In the genomic region with DNA sequence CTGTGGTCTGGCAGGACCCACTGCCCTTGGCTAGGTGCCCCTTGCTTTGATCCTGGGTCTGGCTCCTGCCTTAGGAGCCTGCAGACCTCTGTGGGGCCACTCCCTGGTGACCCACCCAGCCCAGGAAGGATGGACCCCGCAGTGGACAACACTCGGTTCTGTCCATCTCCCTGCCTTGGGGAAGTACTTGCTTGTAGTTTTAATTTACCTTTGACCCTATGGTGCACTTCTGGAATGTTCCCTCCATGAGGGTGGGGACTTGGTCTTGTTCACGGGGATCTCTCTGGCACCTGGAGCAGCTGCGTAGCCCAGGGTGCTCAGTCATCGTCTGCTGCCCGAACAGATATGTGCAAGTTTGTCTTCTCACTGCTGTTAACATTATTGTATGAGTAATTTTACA, we compare ENCODE assay signal across 5 cellular contexts.
DNase-seq lines count a peak whose midpoint lies in the region; ATAC-seq, FAIRE-seq and TF ChIP-seq lines count a peak whose summit lies in the region.
"Not testable (repeated sequence)": the region's sequence is repeated elsewhere in the genome, so short reads cannot be mapped to it uniquely, and the experiment has no call there.

No MANE protein-coding gene starts in this region.

- not testable (repeated sequence) for TF ChIP-seq EP300 in esophagus muscularis mucosa (IDR thresholded peaks at IDR 0.05)

- not testable (repeated sequence) for DNase-seq in PC-3
- peak; percentile 72 for DNase-seq in esophagus muscularis mucosa (ENCODE audit: extremely low spot score)
- DNase-seq in kidney: peak; percentile 33
- DNase-seq in osteoblast (ENCODE audit: insufficient read length, low spot score, missing footprints): peak; percentile 9
- DNase-seq in small intestine: peak; percentile 5

- not testable (repeated sequence) for H3K9me3 ChIP-seq in PC-3 (ENCODE audit: low read length); esophagus muscularis mucosa; kidney (ENCODE audit: control insufficient read depth in 1 of 2, low read length in 2 of 2); osteoblast (ENCODE audit: low read depth, low read length); small intestine (ENCODE audit: control insufficient read depth, low read depth)

- WGBS in esophagus muscularis mucosa: 77% methylated on average over 4 of the region's 6 CpGs
- WGBS in small intestine, 3 donors: 37 to 57% (median 49%) methylated on average over 6 of the region's 6 CpGs

- H3K36me3 ChIP-seq in PC-3 (ENCODE audit: low read depth, low read length); esophagus muscularis mucosa; kidney (ENCODE audit: control insufficient read depth in 1 of 2, insufficient read depth in 2 of 2, low read length in 2 of 2); osteoblast (ENCODE audit: insufficient read depth, low read length); small intestine (ENCODE audit: control insufficient read depth in 2 of 2, insufficient read depth in 2 of 2, low read length in 2 of 2): not testable (repeated sequence)

- peak; percentile 49; the same call in 1 of the 2 replicates for ATAC-seq in PC-3

- POLR2A ChIA-PET in PC-3 (lab: Charles Lee; ENCODE audit: unreplicated experiment): not testable (repeated sequence)

- not testable (repeated sequence) for H3F3A ChIP-seq in PC-3 (ENCODE audit: low read length, unreplicated experiment)

- H3K9ac ChIP-seq in PC-3 (ENCODE audit: low read length); kidney (ENCODE audit: low read length in 2 of 2): not testable (repeated sequence)

- not testable (repeated sequence) for H3K27ac ChIP-seq in PC-3 (ENCODE audit: low read length); esophagus muscularis mucosa (replicated peaks in 1 of 4); kidney (ENCODE audit: low read depth in 2 of 2, low read length in 2 of 2); osteoblast (ENCODE audit: low read depth, low read length); small intestine (ENCODE audit: low read depth in 1 of 2, low read length in 1 of 2)

- TF ChIP-seq CTCF in PC-3 (conservative IDR thresholded peaks at IDR 0.05; ENCODE audit: low read depth, low read length); esophagus muscularis mucosa (IDR thresholded peaks at IDR 0.05); kidney (IDR thresholded peaks at IDR 0.05; ENCODE audit: borderline replicate concordance, extremely low read depth, insufficient read depth); osteoblast (IDR thresholded peaks at IDR 0.05; ENCODE audit: extremely low read depth, low read depth, low read length): not testable (repeated sequence)

- not testable (repeated sequence) for TF ChIP-seq POLR2A in esophagus muscularis mucosa (IDR thresholded peaks at IDR 0.05; ENCODE audit: low read depth)

- not testable (repeated sequence) for FAIRE-seq in kidney (lab: Jason Lieb, UNC); small intestine (lab: Jason Lieb, UNC)

- intact Hi-C loops in PC-3 (cut with micrococcal nuclease); esophagus muscularis mucosa (cut with DNase I); kidney (cut with DNase I): not testable (repeated sequence)

- H3K4me2 ChIP-seq in PC-3 (ENCODE audit: low read length); osteoblast (ENCODE audit: insufficient read depth, low read length): not testable (repeated sequence)

- not testable (repeated sequence) for H3K4me3 ChIP-seq in PC-3 (ENCODE audit: low read length); esophagus muscularis mucosa; kidney (ENCODE audit: low read length in 2 of 2); osteoblast (ENCODE audit: insufficient read depth, low read length); small intestine (ENCODE audit: low read depth in 1 of 2, low read length in 2 of 2)

- CTCF ChIA-PET in PC-3 (lab: Charles Lee): not testable (repeated sequence)

- H3K4me1 ChIP-seq in PC-3 (ENCODE audit: insufficient read depth, low read length); esophagus muscularis mucosa; kidney (ENCODE audit: control insufficient read depth in 1 of 2, insufficient read depth in 1 of 2, low read depth in 1 of 2, low read length in 2 of 2); osteoblast (ENCODE audit: insufficient read depth, low read length); small intestine (ENCODE audit: control insufficient read depth in 2 of 2, insufficient read depth in 1 of 2, low read depth in 1 of 2, low read length in 1 of 2): not testable (repeated sequence)

- BruUV-seq in PC-3 (replicated peaks; lab: Mats Ljungman, UMichigan): not testable (repeated sequence)

- H3K27me3 ChIP-seq in PC-3 (ENCODE audit: low read length); esophagus muscularis mucosa; osteoblast (ENCODE audit: insufficient read depth, low read length); small intestine (ENCODE audit: control insufficient read depth in 2 of 2, insufficient read depth in 2 of 2, low read length in 2 of 2): not testable (repeated sequence)

- not testable (repeated sequence) for H3K79me2 ChIP-seq in PC-3 (ENCODE audit: low read length); osteoblast (ENCODE audit: insufficient read depth, low read length)

- H4K20me1 ChIP-seq in PC-3 (ENCODE audit: low read length); osteoblast (ENCODE audit: insufficient read depth, low read length): not testable (repeated sequence)

- not testable (repeated sequence) for H2AFZ ChIP-seq in PC-3 (ENCODE audit: low read length); osteoblast (ENCODE audit: low read length)

- not testable (repeated sequence) for H3K9me2 ChIP-seq in PC-3 (replicated peaks; ENCODE audit: low read length)
